ENCODE assay signal across 13 cellular contexts in genomic region chr6:84065718-84066290, GRCh38. TPM values are rescaled to one million over a fixed set of nuclear protein-coding genes. Genes with fewer than 3 reads are reported as not detected.
DNase-seq lines count a peak whose midpoint lies in the region; ATAC-seq lines count a peak whose summit lies in the region.
"Had no signal": no experiment of that assay in that cellular context is flagged by ENCODE, and none has a peak within 500 bp of the region (broad histone marks: within the 10 kb centered on the region; RNA-seq: fewer than 3 reads in every experiment).

No MANE protein-coding gene starts in this region.

- H3K27ac ChIP-seq in mesenchymal stem cell (ENCODE audit: low read length, poor library complexity, severe bottlenecking): no peak overlapping the region
- H3K27ac ChIP-seq: BLaER1 treated with 17β-estradiol and CSF1 and Interleukin-3, amounts not matched to agents 10 nM and 100 nM; transverse colon had no signal

- no peaks in the 10 kb centered on the region for H3K9me3 ChIP-seq in MG63
- no peaks in the 10 kb centered on the region for H3K9me3 ChIP-seq in mesenchymal stem cell (ENCODE audit: control insufficient read depth, low read length)
- H3K9me3 ChIP-seq: BLaER1 treated with 17β-estradiol and CSF1 and Interleukin-3, amounts not matched to agents 10 nM and 100 nM; transverse colon had no signal

- peak; percentile 6 for DNase-seq in COR-L47 (lab: John Stamatoyannopoulos, UW)
- peak; percentile 20 for DNase-seq in MG63
- peak; percentile 40 for DNase-seq in astrocyte of the hippocampus (ENCODE audit: low read depth, low spot score)
- DNase-seq in mesenchymal stem cell: no peak
- DNase-seq in OCI-M2 (lab: John Stamatoyannopoulos, UW; ENCODE audit: unreplicated experiment): no peak
- DNase-seq in NCI-H524 (lab: John Stamatoyannopoulos, UW): no peak
- DNase-seq in HuH-7.5 (ENCODE audit: low spot score): no peak
- DNase-seq: activated CD4-positive, alpha-beta T cell treated with anti-CD3 and anti-CD28 coated beads, Interleukin-2, amount 50 U/mL, for 1 hour; activated naive CD4-positive, alpha-beta T cell treated with anti-CD3 and anti-CD28 coated beads, Interleukin-2, amount 50 U/mL, for 16 hours; NCI-H2029 treated with DMSO at 0.1 percent for 48 hours; transverse colon had no signal

- no peak overlapping the region for H4K91ac ChIP-seq in mesenchymal stem cell (ENCODE audit: low read length)

- no peak overlapping the region for H2AFZ ChIP-seq in mesenchymal stem cell (ENCODE audit: low read depth, low read length)

- H3K27me3 ChIP-seq in MG63 (no peaks in the 10 kb centered on the region), mesenchymal stem cell (ENCODE audit: control insufficient read depth in 1 of 2, insufficient read depth in 1 of 2, low read length in 2 of 2) (no peaks in the 10 kb centered on the region)
- H3K27me3 ChIP-seq: BLaER1 treated with 17β-estradiol and CSF1 and Interleukin-3, amounts not matched to agents 10 nM and 100 nM; transverse colon had no signal

- H3K79me1 ChIP-seq in mesenchymal stem cell (replicated peaks; ENCODE audit: low read length, poor library complexity, severe bottlenecking): no peaks in the 10 kb centered on the region

- ATAC-seq in GM21619 (IDR thresholded peaks at IDR 0.05; ENCODE audit: unreplicated experiment): no peak

- no peak overlapping the region for H2BK15ac ChIP-seq in mesenchymal stem cell (ENCODE audit: low read depth, poor library complexity, severe bottlenecking)

- H3K4me1 ChIP-seq in mesenchymal stem cell (ENCODE audit: control insufficient read depth, insufficient read depth, low read depth, low read length): no peaks in the 10 kb centered on the region
- H3K4me1 ChIP-seq: BLaER1 treated with 17β-estradiol and CSF1 and Interleukin-3, amounts not matched to agents 10 nM and 100 nM; transverse colon had no signal

- H3K14ac ChIP-seq in mesenchymal stem cell (ENCODE audit: low read length in 2 of 2): no peak overlapping the region

- H3K36me3 ChIP-seq in MG63 (no peaks in the 10 kb centered on the region), mesenchymal stem cell (ENCODE audit: control insufficient read depth in 1 of 2, insufficient read depth in 2 of 2, low read depth in 1 of 2, low read length in 2 of 2) (no peaks in the 10 kb centered on the region)
- H3K36me3 ChIP-seq: BLaER1 treated with 17β-estradiol and CSF1 and Interleukin-3, amounts not matched to agents 10 nM and 100 nM; transverse colon had no signal

- WGBS in mesenchymal stem cell: 83% methylated on average over 2 of the region's 2 CpGs

- H4K8ac ChIP-seq in mesenchymal stem cell (ENCODE audit: low read length): no peak overlapping the region

- no peak overlapping the region for H3K18ac ChIP-seq in mesenchymal stem cell (ENCODE audit: low read depth in 1 of 2, low read length in 2 of 2)

- no peak overlapping the region for H3K4ac ChIP-seq in mesenchymal stem cell (ENCODE audit: low read depth in 1 of 2, low read length in 2 of 2)

- H3K4me2 ChIP-seq in mesenchymal stem cell (ENCODE audit: low read length, poor library complexity, severe bottlenecking): no peak overlapping the region
- H3K4me2 ChIP-seq: BLaER1 treated with 17β-estradiol and CSF1 and Interleukin-3, amounts not matched to agents 10 nM and 100 nM had no signal

- no peak overlapping the region for H2AK5ac ChIP-seq in mesenchymal stem cell (ENCODE audit: low read length, severe bottlenecking)

- no peak overlapping the region for H3K4me3 ChIP-seq in MG63
- H3K4me3 ChIP-seq in mesenchymal stem cell (ENCODE audit: insufficient read depth in 1 of 2, low read depth in 1 of 2, low read length in 2 of 2): no peak overlapping the region
- H3K4me3 ChIP-seq: BLaER1 treated with 17β-estradiol and CSF1 and Interleukin-3, amounts not matched to agents 10 nM and 100 nM; transverse colon had no signal

- no peak overlapping the region for H2BK120ac ChIP-seq in mesenchymal stem cell (ENCODE audit: low read depth, low read length)

- H2BK12ac ChIP-seq in mesenchymal stem cell (ENCODE audit: low read length in 2 of 2): no peak overlapping the region

- H3K9ac ChIP-seq in mesenchymal stem cell (ENCODE audit: low read length): peak overlapping the region; percentile 71
- H3K9ac ChIP-seq: BLaER1 treated with 17β-estradiol and CSF1 and Interleukin-3, amounts not matched to agents 10 nM and 100 nM had no signal

- H3K23ac ChIP-seq in mesenchymal stem cell (ENCODE audit: low read length in 2 of 2): no peak overlapping the region

- H2BK5ac ChIP-seq in mesenchymal stem cell (ENCODE audit: low read depth, low read length, poor library complexity, severe bottlenecking): no peak overlapping the region

RNA-seq across cellular contexts. Expression of gene MRAP2, which starts 32.2 kb away (rescaled TPM):
- total RNA-seq in MG63 (2014; rRNA removed; shearing (Covaris generic); ENCODE audit: low replicate concordance): 3.1 and 3.5 TPM in 2 replicates
- not detected for polyA plus RNA-seq in mesenchymal stem cell (2013, experiment 1 of 2)
- not detected for polyA plus RNA-seq in mesenchymal stem cell (2013, experiment 2 of 2)

Comparison
In these comparisons a context has a peak if more than half of its experiments do, and no peak if none do; other contexts are left out.
1. DNase-seq: peak in COR-L47 (single experiment), MG63 (single experiment) and astrocyte of the hippocampus (single experiment); none in mesenchymal stem cell (single experiment), OCI-M2 (single experiment), NCI-H524 (0 of 2) and HuH-7.5 (single experiment).